In the genomic region with DNA sequence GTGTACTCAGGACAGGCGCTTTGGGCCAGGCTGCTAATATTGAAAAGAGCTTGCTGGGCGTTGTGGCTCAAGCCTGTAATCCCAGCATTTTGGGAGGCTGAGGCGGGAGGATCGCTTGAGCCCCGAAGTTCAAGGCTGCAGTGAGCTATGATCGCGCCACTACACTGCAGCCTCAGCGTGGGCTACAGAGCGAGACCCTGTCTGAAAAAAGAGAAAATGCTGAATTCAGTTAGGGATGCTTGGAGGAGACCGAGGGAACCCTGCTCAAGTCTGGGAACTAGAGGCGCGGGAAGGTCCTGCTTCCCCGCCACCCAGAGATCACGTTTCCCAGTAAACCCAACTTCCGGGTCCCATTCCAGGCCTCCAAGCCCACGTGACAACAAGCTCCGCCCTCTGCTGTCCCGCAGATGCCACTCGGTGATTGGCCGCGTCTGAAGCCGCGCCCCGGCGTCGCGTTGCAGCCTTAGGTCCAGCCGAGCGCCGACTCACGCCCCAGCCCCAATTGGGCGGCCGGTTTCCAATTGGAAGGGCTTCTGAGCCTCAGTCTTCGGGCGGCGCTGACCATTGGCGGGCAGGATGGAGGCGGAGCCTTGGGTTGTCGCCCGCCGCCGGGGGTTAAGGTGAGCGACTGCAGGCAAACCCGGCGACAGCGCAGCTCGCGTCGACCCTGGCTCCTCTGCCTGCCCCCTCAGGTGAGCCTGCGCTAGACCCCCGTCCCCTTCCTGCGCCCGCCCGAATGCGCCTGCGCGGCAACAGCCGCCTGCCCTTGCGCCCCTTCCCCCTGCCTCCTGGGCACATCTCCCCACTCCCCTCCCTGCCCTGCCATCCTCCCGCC, we compare ENCODE assay signal across 8 cellular contexts.
DNase-seq lines count a peak whose midpoint lies in the region; ATAC-seq and TF ChIP-seq lines count a peak whose summit lies in the region.

A gene with protein sequence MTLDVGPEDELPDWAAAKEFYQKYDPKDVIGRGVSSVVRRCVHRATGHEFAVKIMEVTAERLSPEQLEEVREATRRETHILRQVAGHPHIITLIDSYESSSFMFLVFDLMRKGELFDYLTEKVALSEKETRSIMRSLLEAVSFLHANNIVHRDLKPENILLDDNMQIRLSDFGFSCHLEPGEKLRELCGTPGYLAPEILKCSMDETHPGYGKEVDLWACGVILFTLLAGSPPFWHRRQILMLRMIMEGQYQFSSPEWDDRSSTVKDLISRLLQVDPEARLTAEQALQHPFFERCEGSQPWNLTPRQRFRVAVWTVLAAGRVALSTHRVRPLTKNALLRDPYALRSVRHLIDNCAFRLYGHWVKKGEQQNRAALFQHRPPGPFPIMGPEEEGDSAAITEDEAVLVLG (plus strand): TSS at position 627 of the 835 bp plus-strand sequence. CDS start 396 bp downstream, outside the sequence.

- TF ChIP-seq CTCF in AG09319 (IDR thresholded peaks at IDR 0.05; ENCODE audit: low read depth, low read length), result no peak

- peak; percentile 97 for DNase-seq in AG09319 (ENCODE audit: extremely low read depth, low read depth)
- DNase-seq in NCI-H446 treated with DMSO at 0.1 percent for 48 hours (lab: John Stamatoyannopoulos, UW), result peak; percentile 95
- peak; percentile 99 for DNase-seq in cerebellar cortex (ENCODE audit: low spot score)
- peak; percentile 99 for DNase-seq in iris pigment epithelial cell (ENCODE audit: low read depth)
- peak; percentile 95 to 97 for DNase-seq in stimulated activated CD4-positive, alpha-beta T cell treated with anti-CD3 and anti-CD28 coated beads, Interleukin-12 subunit alpha, Interleukin-12 subunit beta, amount 100 ng/mL, for 24 hours (ENCODE audit: low read depth in 2 of 2)

- peak; percentile 97 for ATAC-seq in GM19035 (IDR thresholded peaks at IDR 0.05; ENCODE audit: unreplicated experiment)
- ATAC-seq in HG03354 (IDR thresholded peaks at IDR 0.05; ENCODE audit: poor library complexity, severe bottlenecking, unreplicated experiment), result peak; percentile 98
- peak; percentile 99 for ATAC-seq in activated CD4-positive, CD25-positive, alpha-beta regulatory T cell treated with anti-CD3 and anti-CD28 coated beads, Interleukin-2, amount 50 U/mL, for 24 hours

Comparison
In these comparisons a context has a peak if more than half of its experiments do, and no peak if none do; other contexts are left out.
1. Peak in every context shown above with its lines: DNase-seq and ATAC-seq.